ENCODE assay signal across 8 cellular contexts in the genomic region with DNA sequence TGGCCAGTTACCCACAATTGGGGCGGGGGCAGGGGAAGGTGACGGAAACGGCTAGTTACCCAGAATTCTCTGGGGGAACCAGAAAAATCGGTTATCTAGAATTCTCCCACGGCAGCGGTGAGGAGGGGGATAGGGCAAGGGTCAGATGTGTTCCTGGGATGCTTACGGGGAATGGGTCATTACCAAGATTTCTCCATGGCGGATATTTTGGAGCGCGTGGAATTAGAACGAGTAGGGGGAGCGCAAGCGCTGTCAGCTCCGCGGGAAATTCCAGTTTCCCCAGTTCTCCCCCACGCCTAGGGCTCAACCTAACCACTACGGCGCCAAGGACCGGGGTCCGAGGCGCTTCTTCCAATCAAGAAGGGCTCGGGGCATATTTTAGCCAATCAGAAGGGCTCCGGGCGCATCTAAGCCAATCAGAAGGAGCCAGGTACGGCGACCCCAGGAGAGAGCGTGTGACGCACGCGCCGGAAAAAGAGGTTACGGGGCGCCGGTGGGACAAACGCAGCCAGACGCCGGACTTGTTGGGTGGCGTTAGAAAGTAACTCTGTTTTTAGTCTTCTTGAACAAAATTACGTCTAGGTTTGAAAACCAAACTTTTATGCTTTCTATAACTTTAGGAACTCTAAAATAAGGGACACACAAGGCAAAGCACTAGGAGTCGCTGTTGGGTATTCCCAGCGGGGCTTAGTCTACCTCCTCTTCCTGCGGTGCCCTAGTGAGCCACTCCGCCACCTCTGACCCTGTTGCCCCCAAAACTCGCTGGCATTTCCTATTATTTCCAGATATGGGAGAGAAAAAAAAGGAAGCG. TPM values are rescaled to one million over a fixed set of nuclear protein-coding genes. Genes with fewer than 3 reads are reported as not detected.
DNase-seq lines count a peak whose midpoint lies in the region; ATAC-seq lines count a peak whose summit lies in the region.

A gene with protein sequence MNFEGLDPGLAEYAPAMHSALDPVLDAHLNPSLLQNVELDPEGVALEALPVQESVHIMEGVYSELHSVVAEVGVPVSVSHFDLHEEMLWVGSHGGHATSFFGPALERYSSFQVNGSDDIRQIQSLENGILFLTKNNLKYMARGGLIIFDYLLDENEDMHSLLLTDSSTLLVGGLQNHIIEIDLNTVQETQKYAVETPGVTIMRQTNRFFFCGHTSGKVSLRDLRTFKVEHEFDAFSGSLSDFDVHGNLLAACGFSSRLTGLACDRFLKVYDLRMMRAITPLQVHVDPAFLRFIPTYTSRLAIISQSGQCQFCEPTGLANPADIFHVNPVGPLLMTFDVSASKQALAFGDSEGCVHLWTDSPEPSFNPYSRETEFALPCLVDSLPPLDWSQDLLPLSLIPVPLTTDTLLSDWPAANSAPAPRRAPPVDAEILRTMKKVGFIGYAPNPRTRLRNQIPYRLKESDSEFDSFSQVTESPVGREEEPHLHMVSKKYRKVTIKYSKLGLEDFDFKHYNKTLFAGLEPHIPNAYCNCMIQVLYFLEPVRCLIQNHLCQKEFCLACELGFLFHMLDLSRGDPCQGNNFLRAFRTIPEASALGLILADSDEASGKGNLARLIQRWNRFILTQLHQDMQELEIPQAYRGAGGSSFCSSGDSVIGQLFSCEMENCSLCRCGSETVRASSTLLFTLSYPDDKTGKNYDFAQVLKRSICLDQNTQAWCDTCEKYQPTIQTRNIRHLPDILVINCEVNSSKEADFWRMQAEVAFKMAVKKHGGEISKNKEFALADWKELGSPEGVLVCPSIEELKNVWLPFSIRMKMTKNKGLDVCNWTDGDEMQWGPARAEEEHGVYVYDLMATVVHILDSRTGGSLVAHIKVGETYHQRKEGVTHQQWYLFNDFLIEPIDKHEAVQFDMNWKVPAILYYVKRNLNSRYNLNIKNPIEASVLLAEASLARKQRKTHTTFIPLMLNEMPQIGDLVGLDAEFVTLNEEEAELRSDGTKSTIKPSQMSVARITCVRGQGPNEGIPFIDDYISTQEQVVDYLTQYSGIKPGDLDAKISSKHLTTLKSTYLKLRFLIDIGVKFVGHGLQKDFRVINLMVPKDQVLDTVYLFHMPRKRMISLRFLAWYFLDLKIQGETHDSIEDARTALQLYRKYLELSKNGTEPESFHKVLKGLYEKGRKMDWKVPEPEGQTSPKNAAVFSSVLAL (minus strand): TSS at position 322 of the 811 bp plus-strand sequence. CDS start 906 bp downstream, outside the sequence.

- CTCF ChIA-PET in activated CD8-positive, alpha-beta memory T cell treated with anti-CD3 and anti-CD28 coated beads for 36 hours (lab: Charles Lee), result interaction anchor here (1.0 to 1.5 kb wide), 3 partner anchors 17 to 135 kb away, joined by 3 to 4 read pairs (median 3); a partner anchor contains a TSS

- peak; percentile 99 for DNase-seq in COR-L47 (lab: John Stamatoyannopoulos, UW)
- DNase-seq in HT1080 (ENCODE audit: low read depth), result peak; percentile 94
- DNase-seq in NOMO-1 (lab: John Stamatoyannopoulos, UW; ENCODE audit: unreplicated experiment in 2 of 2), result peak; percentile 92 to 97
- DNase-seq in effector memory CD8-positive, alpha-beta T cell, result peak; percentile 89 to 91 (median 89)
- peak; percentile 79 to 87 for DNase-seq in memory B cell (ENCODE audit: low spot score in 2 of 2)
- peak; percentile 83 for DNase-seq in stimulated activated CD8-positive, alpha-beta memory T cell treated with anti-CD3 and anti-CD28 coated beads, Interleukin-12 subunit alpha, Interleukin-12 subunit beta, amount 100 ng/mL, for 24 hours (ENCODE audit: extremely low read depth)

- POLR2A ChIA-PET in activated CD8-positive, alpha-beta memory T cell treated with anti-CD3 and anti-CD28 coated beads for 36 hours (lab: Charles Lee), result interaction anchor here (0.7 to 1.5 kb wide), 5 partner anchors 17 to 230 kb away, joined by 3 to 10 read pairs (median 4); a partner anchor contains a TSS

- H3K4me1 Mint-ChIP-seq in effector memory CD8-positive, alpha-beta T cell (ENCODE audit: low read depth in 2 of 2), result peaks cover 18 to 25% of the 10 kb centered on the region in 2 donors
- peaks cover 31% of the 10 kb centered on the region for H3K4me1 Mint-ChIP-seq in memory B cell

- no peaks in the 10 kb centered on the region for H3K9me3 Mint-ChIP-seq in effector memory CD8-positive, alpha-beta T cell
- no peaks in the 10 kb centered on the region for H3K9me3 Mint-ChIP-seq in memory B cell

- peak within 1 kb of the TSS; percentile 100 for H3K27ac Mint-ChIP-seq in effector memory CD8-positive, alpha-beta T cell
- H3K27ac Mint-ChIP-seq in memory B cell, result peak within 1 kb of the TSS; percentile 100

- H3K4me3 Mint-ChIP-seq in effector memory CD8-positive, alpha-beta T cell, result peak within 1 kb of the TSS; percentile 91 to 94
- H3K4me3 Mint-ChIP-seq in memory B cell, result peak within 1 kb of the TSS; percentile 91

- ATAC-seq in GM21360 (IDR thresholded peaks at IDR 0.05; ENCODE audit: unreplicated experiment) (peak; percentile 86), memory B cell (ENCODE audit: low read depth) (peak; percentile 84)
- ATAC-seq in effector memory CD8-positive, alpha-beta T cell (replicated peaks), result peak; percentile 86

- no peaks in the 10 kb centered on the region for H3K27me3 Mint-ChIP-seq in effector memory CD8-positive, alpha-beta T cell
- H3K27me3 Mint-ChIP-seq in memory B cell, result no peaks in the 10 kb centered on the region

- peaks cover 24% of the 10 kb centered on the region for H3K36me3 Mint-ChIP-seq in effector memory CD8-positive, alpha-beta T cell (ENCODE audit: insufficient read depth)
- H3K36me3 Mint-ChIP-seq in memory B cell, result peaks cover 6% of the 10 kb centered on the region

RNA-seq across cellular contexts. Expression of the gene that starts here (rescaled TPM):
- total RNA-seq in HT1080 (2014; rRNA removed; shearing (Covaris generic)), result 10.0 and 16.9 TPM in 2 replicates
- polyA plus RNA-seq in HT1080 (2015; cell fraction: cytosol; rRNA removed), result 6.5 and 12.3 TPM in 2 replicates
- polyA plus RNA-seq in HT1080 (2015; cell fraction: nucleus; rRNA removed), result 137 and 142 TPM in 2 replicates
- total RNA-seq in activated CD8-positive, alpha-beta memory T cell treated with anti-CD3 and anti-CD28 coated beads for 36 hours, result 10 to 100 TPM; 25.5 to 25.8 TPM

Comparison
In these comparisons a context has a peak if more than half of its experiments do, and no peak if none do; other contexts are left out.
1. Peak in every context shown above with its lines: DNase-seq and ATAC-seq.